ENCODE assay signal across 9 cellular contexts in genomic region chr3:177144922-177145321, GRCh38. TPM values are rescaled to one million over a fixed set of nuclear protein-coding genes. Genes with fewer than 3 reads are reported as not detected.
DNase-seq lines count a peak whose midpoint lies in the region; ATAC-seq and TF ChIP-seq lines count a peak whose summit lies in the region.
"Had no signal": no experiment of that assay in that cellular context is flagged by ENCODE, and none has a peak within 500 bp of the region (broad histone marks: within the 10 kb centered on the region; RNA-seq: fewer than 3 reads in every experiment).

No MANE protein-coding gene starts in this region.

- peak overlapping the region; percentile 17; the same call in 1 of the 2 replicates for H3K4me3 ChIP-seq in GM06990 (replicated peaks; ENCODE audit: low read depth, low read length)
- H3K4me3 ChIP-seq in endodermal cell (ENCODE audit: low read length) = no peak overlapping the region
- H3K4me3 ChIP-seq: thoracic aorta had no signal

- H3K36me3 ChIP-seq in GM06990 (ENCODE audit: control insufficient read depth, insufficient read depth, low read length) = no peaks in the 10 kb centered on the region
- H3K36me3 ChIP-seq in endodermal cell (ENCODE audit: control insufficient read depth, insufficient read depth, low read length) = peaks cover 56% of the 10 kb centered on the region
- H3K36me3 ChIP-seq: thoracic aorta had no signal

- intact Hi-C loops in left ventricle myocardium superior (cut with micrococcal nuclease) = no loop called here

- H3K27me3 ChIP-seq in GM06990 (replicated peaks; ENCODE audit: control insufficient read depth, insufficient read depth, low read length) = no peaks in the 10 kb centered on the region
- no peaks in the 10 kb centered on the region for H3K27me3 ChIP-seq in endodermal cell (ENCODE audit: control insufficient read depth, insufficient read depth, low read length, poor library complexity, severe bottlenecking)

- peak; percentile 43 for DNase-seq in GM06990 (ENCODE audit: extremely low read depth, insufficient read length)
- DNase-seq in HPDE6-E6E7 (ENCODE audit: extremely low spot score) = peak; percentile 21
- no peak for DNase-seq in endodermal cell
- no peak for DNase-seq in left ventricle myocardium superior
- DNase-seq in D341Med (ENCODE audit: low spot score) = no peak
- no peak for DNase-seq in stimulated activated CD4-positive, alpha-beta T cell treated with anti-CD3 and anti-CD28 coated beads, Interleukin-15, amount 100 ng/mL, for 24 hours
- DNase-seq in NCI-H2081 (lab: John Stamatoyannopoulos, UW) = no peak

- peaks cover 10% of the 10 kb centered on the region for H3K4me1 ChIP-seq in endodermal cell (ENCODE audit: control insufficient read depth, insufficient read depth, low read length)

- peaks cover 41% of the 10 kb centered on the region for H3K4me1 Mint-ChIP-seq in endodermal cell

- no peaks in the 10 kb centered on the region for H3K9me3 ChIP-seq in endodermal cell (ENCODE audit: control insufficient read depth, low read length)
- H3K9me3 ChIP-seq: thoracic aorta had no signal

- ATAC-seq in GM19467 (IDR thresholded peaks at IDR 0.05; ENCODE audit: unreplicated experiment) = peak; percentile 59
- no peak for ATAC-seq in left ventricle myocardium superior

- H3K27ac Mint-ChIP-seq in endodermal cell = peak overlapping the region; percentile 48

- no peaks in the 10 kb centered on the region for H3K9me3 Mint-ChIP-seq in endodermal cell

- TF ChIP-seq CTCF in GM06990 (IDR thresholded peaks at IDR 0.05; ENCODE audit: insufficient read depth, low read length, poor library complexity, severe bottlenecking) (no peak), endodermal cell (conservative IDR thresholded peaks at IDR 0.05) (no peak)

- H3K27me3 Mint-ChIP-seq in endodermal cell (ENCODE audit: insufficient read depth) = no peaks in the 10 kb centered on the region

- no peak overlapping the region for H3K4me3 Mint-ChIP-seq in endodermal cell

- WGBS in endodermal cell (ENCODE audit: insufficient coverage in 1 of 2, insufficient read length in 1 of 2), 2 experiments = 94 to 100% methylated on average over 1 to 3 of the region's 3 CpGs

- peaks cover 8% of the 10 kb centered on the region for H3K36me3 Mint-ChIP-seq in endodermal cell (ENCODE audit: low read depth)

- no peak overlapping the region for H3K27ac ChIP-seq in endodermal cell (ENCODE audit: low read depth, low read length)
- H3K27ac ChIP-seq: thoracic aorta had no signal

- no peak overlapping the region for H3K9ac ChIP-seq in endodermal cell (ENCODE audit: extremely low read depth, low read length, poor library complexity, severe bottlenecking)

RNA-seq across cellular contexts. Expression of gene TBL1XR1, which starts 52.4 kb away (rescaled TPM):
- total RNA-seq in endodermal cell = 100 to 1,000 TPM; 235 to 273 TPM
- polyA plus RNA-seq in endodermal cell (2013, experiment 1 of 2) = 77.3 TPM
- polyA plus RNA-seq in endodermal cell (2013, experiment 2 of 2) = 83.4 TPM
- total RNA-seq in left ventricle myocardium superior = 99.6 TPM

Comparison
In these comparisons a context has a peak if more than half of its experiments do, and no peak if none do; other contexts are left out.
1. DNase-seq: peak in GM06990 (single experiment) and HPDE6-E6E7 (single experiment); none in endodermal cell (single experiment), left ventricle myocardium superior (single experiment), D341Med (single experiment), stimulated activated CD4-positive, alpha-beta T cell treated with anti-CD3 and anti-CD28 coated beads, Interleukin-15, amount 100 ng/mL, for 24 hours (single experiment) and NCI-H2081 (0 of 2).